Comparison of ENCODE assay signal across 11 cellular contexts in the genomic region with DNA sequence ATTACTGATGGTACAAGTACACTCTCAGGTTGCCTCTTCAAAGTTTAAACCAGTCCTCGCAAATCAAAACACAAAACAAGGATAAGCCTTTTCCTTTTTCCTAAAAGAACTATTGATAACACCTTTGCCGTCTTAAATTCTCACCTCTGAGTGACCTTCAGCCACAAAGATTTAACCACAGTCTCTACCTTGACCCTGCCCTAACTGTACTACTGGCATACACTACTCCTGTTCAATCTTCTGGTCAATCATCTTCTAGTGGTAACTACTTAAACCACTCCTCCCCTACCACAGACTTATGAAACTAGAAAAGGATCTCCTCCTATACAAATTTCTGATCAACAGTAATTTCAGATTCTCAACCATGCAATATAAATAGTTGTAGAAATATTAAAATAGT. TPM values are rescaled to one million over a fixed set of nuclear protein-coding genes. Genes with fewer than 3 reads are reported as not detected.
DNase-seq lines count a peak whose midpoint lies in the region; ATAC-seq and TF ChIP-seq lines count a peak whose summit lies in the region.
"Had no signal": no experiment of that assay in that cellular context is flagged by ENCODE, and none has a peak within 500 bp of the region (broad histone marks: within the 10 kb centered on the region; RNA-seq: fewer than 3 reads in every experiment).

No MANE protein-coding gene starts in this region.

- peaks cover 4% of the 10 kb centered on the region for H3K4me1 ChIP-seq in effector memory CD4-positive, alpha-beta T cell (ENCODE audit: control insufficient read depth, insufficient read depth, low read length, poor library complexity, severe bottlenecking)
- H3K4me1 ChIP-seq in esophagus muscularis mucosa: peaks cover 0 to 15% (median 5%) of the 10 kb centered on the region in 4 donors

- no peaks in the 10 kb centered on the region for H3K27me3 ChIP-seq in effector memory CD4-positive, alpha-beta T cell (replicated peaks; ENCODE audit: control insufficient read depth, insufficient read depth, low read length, poor library complexity, severe bottlenecking)
- no peaks in the 10 kb centered on the region for H3K27me3 ChIP-seq in esophagus muscularis mucosa

- 90% methylated on average over 2 of the region's 2 CpGs for WGBS in esophagus muscularis mucosa

- H3K27ac ChIP-seq in effector memory CD4-positive, alpha-beta T cell (ENCODE audit: insufficient read depth, low read length, poor library complexity, severe bottlenecking): no peak overlapping the region
- H3K27ac ChIP-seq in esophagus muscularis mucosa (replicated peaks in 1 of 4): no peak overlapping the region

- no peak overlapping the region for H3K4me3 ChIP-seq in effector memory CD4-positive, alpha-beta T cell (ENCODE audit: insufficient read depth, low read depth, low read length, poor library complexity, severe bottlenecking)
- no peak overlapping the region for H3K4me3 ChIP-seq in esophagus muscularis mucosa

- TF ChIP-seq CTCF in esophagus muscularis mucosa (IDR thresholded peaks at IDR 0.05): no peak

- intact Hi-C loops in esophagus muscularis mucosa (cut with DNase I): no loop called here

- no peak for TF ChIP-seq POLR2A in esophagus muscularis mucosa (IDR thresholded peaks at IDR 0.05; ENCODE audit: low read depth)

- no peaks in the 10 kb centered on the region for H3K9me3 ChIP-seq in effector memory CD4-positive, alpha-beta T cell (ENCODE audit: control insufficient read depth, low read length)
- H3K9me3 ChIP-seq in esophagus muscularis mucosa: no peaks in the 10 kb centered on the region

- H3K36me3 ChIP-seq in effector memory CD4-positive, alpha-beta T cell (ENCODE audit: control insufficient read depth, insufficient read depth, low read length): peaks cover 16% of the 10 kb centered on the region
- peaks cover 13 to 70% (median 34%) of the 10 kb centered on the region in 4 donors for H3K36me3 ChIP-seq in esophagus muscularis mucosa

- no peak for TF ChIP-seq EP300 in esophagus muscularis mucosa (IDR thresholded peaks at IDR 0.05)

- DNase-seq in effector memory CD4-positive, alpha-beta T cell: no peak
- DNase-seq in esophagus muscularis mucosa (ENCODE audit: extremely low spot score) (no peak), NCI-H2029 treated with DMSO at 0.1 percent for 48 hours (lab: John Stamatoyannopoulos, UW) (no peak)
- DNase-seq: endodermal cell, kidney, NCI-H2171 had no signal

- ATAC-seq in GM18508 (IDR thresholded peaks at IDR 0.05; ENCODE audit: insufficient read depth, unreplicated experiment) (peak; percentile 96), GM19467 (IDR thresholded peaks at IDR 0.05; ENCODE audit: unreplicated experiment) (peak; percentile 94), HG02840 (IDR thresholded peaks at IDR 0.05; ENCODE audit: low FRiP score, unreplicated experiment) (peak; percentile 73), HG03460 (IDR thresholded peaks at IDR 0.05; ENCODE audit: unreplicated experiment) (peak; percentile 97), HG03025 (IDR thresholded peaks at IDR 0.05; ENCODE audit: low FRiP score, unreplicated experiment) (no peak)

RNA-seq across cellular contexts. Expression of a gene that starts 15.1 kb away (rescaled TPM):
- 10 to 100 TPM; 26.0 to 38.6 (median 28.0) TPM for total RNA-seq in esophagus muscularis mucosa

RNA-seq across cellular contexts. Expression of a gene that starts 41.2 kb away (rescaled TPM):
- total RNA-seq in esophagus muscularis mucosa: 10 to 100 TPM; 19.2 to 44.4 (median 24.2) TPM
